ENCODE assay signal across 9 cellular contexts in genomic region chrX:3346436-3347329, GRCh38. TPM values are rescaled to one million over a fixed set of nuclear protein-coding genes. Genes with fewer than 3 reads are reported as not detected.
DNase-seq lines count a peak whose midpoint lies in the region; ATAC-seq and TF ChIP-seq lines count a peak whose summit lies in the region.
"Had no signal": no experiment of that assay in that cellular context is flagged by ENCODE, and none has a peak within 500 bp of the region (broad histone marks: within the 10 kb centered on the region; RNA-seq: fewer than 3 reads in every experiment).

MXRA5 (minus strand) TSS chrX:3346652; CDS start chrX:3343833, 2,819 bp downstream.

- H3K36me3 ChIP-seq in adipocyte (ENCODE audit: control insufficient read depth, insufficient read depth, low read length, severe bottlenecking): no peaks in the 10 kb centered on the region
- no peaks in the 10 kb centered on the region for H3K36me3 ChIP-seq in psoas muscle (ENCODE audit: insufficient read depth in 1 of 2, low read depth in 1 of 2)

- H3K9me3 ChIP-seq in adipocyte (ENCODE audit: control insufficient read depth, low read length) (peaks cover 14% of the 10 kb centered on the region), psoas muscle (no peaks in the 10 kb centered on the region)

- TF ChIP-seq CTCF in psoas muscle (IDR thresholded peaks at IDR 0.05): no peak

- intact Hi-C loops in left ventricle myocardium superior (cut with micrococcal nuclease): no loop called here
- intact Hi-C loops in psoas muscle (cut with DNase I): loop anchor here in 1 of 2 donors (10.0 kb wide), 1 partner anchor 178 kb away; no protein-coding TSS in a partner anchor

- DNase-seq in D341Med (ENCODE audit: low spot score): peak; percentile 39
- peak; percentile 44 for DNase-seq in adipocyte (ENCODE audit: low read depth)
- DNase-seq in left ventricle myocardium superior: peak; percentile 33
- no peak for DNase-seq in psoas muscle
- no peak for DNase-seq in T-helper 2 cell
- DNase-seq in activated CD4-positive, CD25-positive, alpha-beta regulatory T cell (lab: John Stamatoyannopoulos, UW): no peak
- no peak for DNase-seq in activated CD4-positive, alpha-beta T cell treated with anti-CD3 and anti-CD28 coated beads for 1 hour

- peak within 1 kb of the TSS; percentile 68 for H3K9ac ChIP-seq in adipocyte (ENCODE audit: low read length)
- H3K9ac ChIP-seq: KMS-11 had no signal

- peak within 1 kb of the TSS; percentile 23 for H3K27ac ChIP-seq in psoas muscle
- H3K27ac ChIP-seq: KMS-11 had no signal

- WGBS in psoas muscle, 3 donors: 3 to 4% (median 3%) methylated on average over 30 to 76 of the region's 77 CpGs

- H3K4me3 ChIP-seq in adipocyte (ENCODE audit: low read length) (peak within 1 kb of the TSS; percentile 74), psoas muscle (peak within 1 kb of the TSS; percentile 52)

- H3K4me1 ChIP-seq in adipocyte (ENCODE audit: control insufficient read depth, insufficient read depth, low read length) (no peaks in the 10 kb centered on the region), psoas muscle (no peaks in the 10 kb centered on the region)

- H3K27me3 ChIP-seq in adipocyte (replicated peaks; ENCODE audit: control insufficient read depth, insufficient read depth, low read length) (no peaks in the 10 kb centered on the region), psoas muscle (ENCODE audit: insufficient read depth in 3 of 3, low read length in 2 of 3) (peaks cover 0 to 37% (median 3%) of the 10 kb centered on the region in 3 donors)

- ATAC-seq in left ventricle myocardium superior (peak; percentile 39), psoas muscle (no peak), GM18867 (IDR thresholded peaks at IDR 0.05; ENCODE audit: unreplicated experiment) (no peak)

RNA-seq across cellular contexts. Expression of gene MXRA5, which starts in this region (rescaled TPM):
- total RNA-seq in left ventricle myocardium superior: 1.7 TPM
- total RNA-seq in psoas muscle: 1 to 10 TPM in 3 of 4 donors, under 1 TPM in 1; 0.23 to 6.7 (median 1.9) TPM
- under 1 TPM; 0.03 to 0.08 (median 0.07) TPM for polyA plus RNA-seq in psoas muscle

Comparison
In these comparisons a context has a peak if more than half of its experiments do, and no peak if none do; other contexts are left out.
1. DNase-seq: peak in D341Med (single experiment), adipocyte (single experiment) and left ventricle myocardium superior (single experiment); none in psoas muscle (0 of 2), T-helper 2 cell (0 of 5), activated CD4-positive, CD25-positive, alpha-beta regulatory T cell (0 of 4) and activated CD4-positive, alpha-beta T cell treated with anti-CD3 and anti-CD28 coated beads for 1 hour (single experiment).